ENCODE assay signal across 8 cellular contexts in the genomic region with DNA sequence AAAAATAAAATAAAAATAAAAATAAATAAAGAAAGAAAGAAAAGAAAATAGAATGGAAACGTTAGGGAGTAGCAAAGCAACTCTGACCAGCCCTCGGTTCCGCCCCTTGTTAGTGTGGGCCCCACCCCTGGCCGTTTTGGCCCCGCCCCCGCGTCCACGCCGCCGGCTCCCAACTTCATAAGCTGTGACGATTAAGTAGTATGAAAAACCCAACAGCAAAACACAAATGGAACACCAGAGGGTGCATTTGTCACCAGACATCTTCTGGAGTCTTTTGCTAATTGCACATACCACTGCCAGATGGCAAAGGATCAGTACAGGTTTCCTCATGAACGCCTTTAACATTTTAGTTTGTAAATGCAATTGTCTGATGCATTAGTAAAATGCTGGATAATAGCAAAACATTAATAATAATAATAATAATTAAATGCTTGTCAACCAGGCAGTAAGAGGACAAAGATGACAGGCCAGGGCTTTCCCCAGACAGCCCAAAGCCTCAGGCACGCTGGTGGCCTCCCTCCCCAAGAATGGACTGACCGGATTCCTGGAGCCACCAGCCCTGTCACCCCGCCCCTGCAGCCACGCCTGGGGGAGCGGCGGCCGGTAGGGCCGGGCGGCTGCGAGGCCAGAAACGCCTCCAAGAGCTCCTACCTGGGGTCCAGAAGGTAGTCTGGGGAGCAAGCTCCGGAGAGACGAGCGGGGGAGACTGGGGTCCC. TPM values are rescaled to one million over a fixed set of nuclear protein-coding genes. Genes with fewer than 3 reads are reported as not detected.
A peak's percentile ranks its signal among the peaks of the same experiment; 100 is the strongest.
DNase-seq lines count a peak whose midpoint lies in the region; ATAC-seq, FAIRE-seq and TF ChIP-seq lines count a peak whose summit lies in the region.

No MANE protein-coding gene starts in this region.

- no peak for TF ChIP-seq POLR2A in gastroesophageal sphincter (IDR thresholded peaks at IDR 0.05)

- intact Hi-C loops in pancreas (cut with DNase I), result no loop called here

- H3K36me3 ChIP-seq in SJCRH30 (no peaks in the 10 kb centered on the region), gastroesophageal sphincter (no peaks in the 10 kb centered on the region), pancreas (no peaks in the 10 kb centered on the region)

- no peaks in the 10 kb centered on the region for H3K36me3 Mint-ChIP-seq in type B pancreatic cell

- H3K4me3 Mint-ChIP-seq in type B pancreatic cell, result no peak overlapping the region

- peaks cover 11% of the 10 kb centered on the region for H3K4me1 Mint-ChIP-seq in type B pancreatic cell (ENCODE audit: unreplicated experiment)

- peak; percentile 40; the same call in 1 of the 2 replicates for TF ChIP-seq CTCF in LNCAP (IDR thresholded peaks at IDR 0.05)
- TF ChIP-seq CTCF in gastroesophageal sphincter (IDR thresholded peaks at IDR 0.05), result peak in 3 of 4 experiments; percentile 51 to 64 (median 54)
- peak in 3 of 4 donors; percentile 19 to 36 (median 32) for TF ChIP-seq CTCF in pancreas (IDR thresholded peaks at IDR 0.05)
- TF ChIP-seq CTCF in type B pancreatic cell (conservative IDR thresholded peaks at IDR 0.05), result peak; percentile 71

- H3K27ac ChIP-seq in SJCRH30 (no peak overlapping the region), gastroesophageal sphincter (peak overlapping the region in 3 of 4 donors; percentile 3 to 38 (median 23)), pancreas (peak overlapping the region; percentile 22 to 63 (median 40))

- no peak for TF ChIP-seq EP300 in gastroesophageal sphincter (IDR thresholded peaks at IDR 0.05)

- ATAC-seq in gastroesophageal sphincter, result peak; percentile 95
- ATAC-seq in pancreas, result peak; percentile 94 to 98 (median 97)

- H3K27me3 Mint-ChIP-seq in type B pancreatic cell, result no peaks in the 10 kb centered on the region

- H3K27me3 ChIP-seq in SJCRH30, result no peaks in the 10 kb centered on the region
- H3K27me3 ChIP-seq in gastroesophageal sphincter, result no peaks in the 10 kb centered on the region
- H3K27me3 ChIP-seq in pancreas, result no peaks in the 10 kb centered on the region

- H3K9me3 ChIP-seq in SJCRH30 (replicated peaks) (no peaks in the 10 kb centered on the region), gastroesophageal sphincter (no peaks in the 10 kb centered on the region), pancreas (no peaks in the 10 kb centered on the region)

- WGBS in gastroesophageal sphincter (ENCODE audit: low coverage in 1 of 2), 2 donors, result 2 to 6% methylated on average over 2 to 13 of the region's 26 CpGs
- 14% methylated on average over 26 of the region's 26 CpGs for WGBS in pancreas, 2 donors

- H3K4me3 ChIP-seq in SJCRH30 (no peak overlapping the region), gastroesophageal sphincter (no peak overlapping the region), pancreas (peak overlapping the region in 1 of 4 donors; percentile 3)

- H3K9me3 Mint-ChIP-seq in type B pancreatic cell, result no peaks in the 10 kb centered on the region

- FAIRE-seq in pancreas (lab: Jason Lieb, UNC), result peak; percentile 95

- H3K27ac Mint-ChIP-seq in type B pancreatic cell, result peak overlapping the region; percentile 87

- H3K4me1 ChIP-seq in SJCRH30 (peaks cover 15% of the 10 kb centered on the region), gastroesophageal sphincter (peaks cover 0 to 15% (median 4%) of the 10 kb centered on the region in 3 donors), pancreas (peaks cover 0 to 6% (median 0%) of the 10 kb centered on the region in 3 donors)

- DNase-seq in DMS153 (lab: John Stamatoyannopoulos, UW) (peak; percentile 5), DMS153 treated with DMSO at 0.1 percent for 48 hours (lab: John Stamatoyannopoulos, UW; ENCODE audit: unreplicated experiment) (no peak), SJCRH30 (peak; percentile 86 to 88), activated gamma-delta T cell treated with Interleukin-2 at 50 U/mL for 16 hours (peak; percentile 66), pancreas (peak; percentile 83 to 93 (median 90)), type B pancreatic cell (ENCODE audit: extremely low spot score, unreplicated experiment) (no peak)

RNA-seq across cellular contexts. Expression of a gene that starts 23.6 kb away (rescaled TPM):
- total RNA-seq in SJCRH30 (2014; rRNA removed; shearing (Covaris generic)), result 650 and 697 TPM in 2 replicates
- total RNA-seq in gastroesophageal sphincter (100 to 1,000 TPM; 421 to 585 (median 537) TPM), pancreas (100 to 1,000 TPM; 106 to 393 (median 136) TPM), type B pancreatic cell (ENCODE audit: low replicate concordance) (585 and 652 TPM in 2 replicates)
- polyA plus RNA-seq in pancreas, result 100 to 1,000 TPM; 106 to 203 TPM

Comparison
In these comparisons a context has a peak if more than half of its experiments do, and no peak if none do; other contexts are left out.
1. DNase-seq: peak in DMS153 (single experiment), SJCRH30 (2 of 2), activated gamma-delta T cell treated with Interleukin-2 at 50 U/mL for 16 hours (single experiment) and pancreas (6 of 6); none in DMS153 treated with DMSO at 0.1 percent for 48 hours (single experiment) and type B pancreatic cell (single experiment).
2. Peak in every context shown above with its lines, with median percentiles within 50 percentile points of each other: CTCF ChIP-seq.